1 cellular context compared by ENCODE assay signal in the genomic region with DNA sequence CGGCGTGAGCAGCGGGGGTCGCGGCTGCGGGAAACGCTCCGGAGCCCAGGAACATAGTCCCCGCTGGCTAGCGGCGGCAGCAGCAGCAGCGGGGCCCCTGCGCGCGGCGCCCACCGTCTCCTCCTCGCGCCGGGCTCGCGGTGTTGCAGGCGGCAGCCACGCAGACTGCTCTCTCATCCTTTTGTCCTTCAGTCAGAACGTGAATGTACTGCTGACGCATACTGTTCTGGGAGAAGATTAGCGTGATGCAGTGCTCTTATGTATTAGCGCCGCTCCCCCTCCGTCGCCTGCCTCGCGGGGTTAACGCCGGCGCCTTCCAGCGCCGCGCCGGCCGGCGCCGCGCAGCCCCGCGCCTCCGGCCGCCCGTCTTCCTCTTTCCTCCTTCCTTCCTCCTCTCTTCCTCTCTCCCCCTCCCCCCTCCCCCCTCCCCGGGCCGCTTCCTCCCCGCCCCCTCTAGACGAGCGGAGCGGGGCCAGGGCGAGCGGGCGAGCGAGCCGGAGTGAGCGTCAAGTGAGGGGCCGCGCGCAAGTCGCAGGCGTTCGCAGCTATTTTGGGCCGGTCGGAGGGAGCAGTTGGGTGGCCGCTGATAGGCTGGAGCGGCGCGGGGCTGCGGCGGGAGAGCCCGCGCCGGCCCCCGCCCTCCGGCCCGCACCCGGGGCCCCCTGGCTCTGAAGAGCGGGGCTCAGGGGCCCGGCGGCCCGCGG.
TF ChIP-seq lines count a peak whose summit lies in the region.

No MANE protein-coding gene starts in this region.

TF ChIP-seq in SK-N-SH, 30 proteins besides CTCF, POLR2A, EP300 and RAD21 (continued from another document):
- TF ChIP-seq NFIC (IDR thresholded peaks at IDR 0.05; ENCODE audit: borderline replicate concordance) (no peak), GATA2 (CRISPR knock-in tag; IDR thresholded peaks at IDR 0.05) (no peak), GABPA (IDR thresholded peaks at IDR 0.05; ENCODE audit: low read depth) (no peak), SIN3A (IDR thresholded peaks at IDR 0.05; ENCODE audit: borderline replicate concordance, low read depth, low read length) (no peak; the same call in 1 of the 2 replicates), RFX5 (IDR thresholded peaks at IDR 0.05; ENCODE audit: low read length) (no peak), SMC3 (IDR thresholded peaks at IDR 0.05; ENCODE audit: low read depth, low read length) (peak; percentile 17; the same call in 1 of the 2 replicates), TEAD4 (IDR thresholded peaks at IDR 0.05; ENCODE audit: borderline replicate concordance, insufficient read depth) (no peak), EZH2phosphoT487 (IDR thresholded peaks at IDR 0.05; ENCODE audit: borderline replicate concordance, low read depth) (no peak), YY1 (IDR thresholded peaks at IDR 0.05; ENCODE audit: low read depth) (no peak)
- TF ChIP-seq, protein P1, sequence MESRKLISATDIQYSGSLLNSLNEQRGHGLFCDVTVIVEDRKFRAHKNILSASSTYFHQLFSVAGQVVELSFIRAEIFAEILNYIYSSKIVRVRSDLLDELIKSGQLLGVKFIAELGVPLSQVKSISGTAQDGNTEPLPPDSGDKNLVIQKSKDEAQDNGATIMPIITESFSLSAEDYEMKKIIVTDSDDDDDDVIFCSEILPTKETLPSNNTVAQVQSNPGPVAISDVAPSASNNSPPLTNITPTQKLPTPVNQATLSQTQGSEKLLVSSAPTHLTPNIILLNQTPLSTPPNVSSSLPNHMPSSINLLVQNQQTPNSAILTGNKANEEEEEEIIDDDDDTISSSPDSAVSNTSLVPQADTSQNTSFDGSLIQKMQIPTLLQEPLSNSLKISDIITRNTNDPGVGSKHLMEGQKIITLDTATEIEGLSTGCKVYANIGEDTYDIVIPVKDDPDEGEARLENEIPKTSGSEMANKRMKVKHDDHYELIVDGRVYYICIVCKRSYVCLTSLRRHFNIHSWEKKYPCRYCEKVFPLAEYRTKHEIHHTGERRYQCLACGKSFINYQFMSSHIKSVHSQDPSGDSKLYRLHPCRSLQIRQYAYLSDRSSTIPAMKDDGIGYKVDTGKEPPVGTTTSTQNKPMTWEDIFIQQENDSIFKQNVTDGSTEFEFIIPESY (IDR thresholded peaks at IDR 0.05; ENCODE audit: borderline replicate concordance, low read depth), result no peak
- TF ChIP-seq, protein P2, sequence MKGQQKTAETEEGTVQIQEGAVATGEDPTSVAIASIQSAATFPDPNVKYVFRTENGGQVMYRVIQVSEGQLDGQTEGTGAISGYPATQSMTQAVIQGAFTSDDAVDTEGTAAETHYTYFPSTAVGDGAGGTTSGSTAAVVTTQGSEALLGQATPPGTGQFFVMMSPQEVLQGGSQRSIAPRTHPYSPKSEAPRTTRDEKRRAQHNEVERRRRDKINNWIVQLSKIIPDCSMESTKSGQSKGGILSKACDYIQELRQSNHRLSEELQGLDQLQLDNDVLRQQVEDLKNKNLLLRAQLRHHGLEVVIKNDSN (IDR thresholded peaks at IDR 0.05; ENCODE audit: borderline replicate concordance, low read depth), result no peak
- TF ChIP-seq, protein P3, sequence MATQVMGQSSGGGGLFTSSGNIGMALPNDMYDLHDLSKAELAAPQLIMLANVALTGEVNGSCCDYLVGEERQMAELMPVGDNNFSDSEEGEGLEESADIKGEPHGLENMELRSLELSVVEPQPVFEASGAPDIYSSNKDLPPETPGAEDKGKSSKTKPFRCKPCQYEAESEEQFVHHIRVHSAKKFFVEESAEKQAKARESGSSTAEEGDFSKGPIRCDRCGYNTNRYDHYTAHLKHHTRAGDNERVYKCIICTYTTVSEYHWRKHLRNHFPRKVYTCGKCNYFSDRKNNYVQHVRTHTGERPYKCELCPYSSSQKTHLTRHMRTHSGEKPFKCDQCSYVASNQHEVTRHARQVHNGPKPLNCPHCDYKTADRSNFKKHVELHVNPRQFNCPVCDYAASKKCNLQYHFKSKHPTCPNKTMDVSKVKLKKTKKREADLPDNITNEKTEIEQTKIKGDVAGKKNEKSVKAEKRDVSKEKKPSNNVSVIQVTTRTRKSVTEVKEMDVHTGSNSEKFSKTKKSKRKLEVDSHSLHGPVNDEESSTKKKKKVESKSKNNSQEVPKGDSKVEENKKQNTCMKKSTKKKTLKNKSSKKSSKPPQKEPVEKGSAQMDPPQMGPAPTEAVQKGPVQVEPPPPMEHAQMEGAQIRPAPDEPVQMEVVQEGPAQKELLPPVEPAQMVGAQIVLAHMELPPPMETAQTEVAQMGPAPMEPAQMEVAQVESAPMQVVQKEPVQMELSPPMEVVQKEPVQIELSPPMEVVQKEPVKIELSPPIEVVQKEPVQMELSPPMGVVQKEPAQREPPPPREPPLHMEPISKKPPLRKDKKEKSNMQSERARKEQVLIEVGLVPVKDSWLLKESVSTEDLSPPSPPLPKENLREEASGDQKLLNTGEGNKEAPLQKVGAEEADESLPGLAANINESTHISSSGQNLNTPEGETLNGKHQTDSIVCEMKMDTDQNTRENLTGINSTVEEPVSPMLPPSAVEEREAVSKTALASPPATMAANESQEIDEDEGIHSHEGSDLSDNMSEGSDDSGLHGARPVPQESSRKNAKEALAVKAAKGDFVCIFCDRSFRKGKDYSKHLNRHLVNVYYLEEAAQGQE (IDR thresholded peaks at IDR 0.05; ENCODE audit: low read depth, low read length), result no peak
TF ChIP-seq in SK-N-SH: peak in this region for 7.
